11 cellular contexts compared by ENCODE assay signal in the genomic region with DNA sequence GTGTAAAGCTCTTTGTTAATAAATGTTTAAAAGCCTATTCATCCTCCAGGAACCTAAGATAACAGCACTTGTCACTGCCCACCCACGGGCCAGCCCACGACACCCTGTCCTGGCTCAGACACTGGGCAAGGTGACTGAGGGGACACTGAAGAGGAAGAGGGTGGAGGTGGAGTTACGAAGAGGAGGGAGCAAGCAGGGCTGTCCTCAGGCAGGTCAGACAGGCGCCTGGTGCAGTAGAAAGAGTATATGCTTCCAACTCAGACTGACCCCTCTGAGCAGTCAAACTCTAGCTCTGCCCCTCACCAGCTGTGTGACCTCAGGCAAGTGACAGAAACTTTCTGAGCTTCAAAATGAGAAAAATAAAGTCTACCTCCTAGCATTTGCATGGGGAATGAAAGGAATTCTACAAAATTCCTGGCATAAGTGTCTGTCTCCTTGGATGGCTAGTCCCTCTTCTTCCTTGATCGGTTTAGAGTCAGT. TPM values are rescaled to one million over a fixed set of nuclear protein-coding genes. Genes with fewer than 3 reads are reported as not detected.
DNase-seq lines count a peak whose midpoint lies in the region; ATAC-seq and TF ChIP-seq lines count a peak whose summit lies in the region.
"Had no signal": no experiment of that assay in that cellular context is flagged by ENCODE, and none has a peak within 500 bp of the region (broad histone marks: within the 10 kb centered on the region; RNA-seq: fewer than 3 reads in every experiment).

No MANE protein-coding gene starts in this region.

- no peaks in the 10 kb centered on the region for H3K36me3 Mint-ChIP-seq in Calu3 (ENCODE audit: insufficient read depth, unreplicated experiment)
- H3K36me3 Mint-ChIP-seq in brain = no peaks in the 10 kb centered on the region
- peaks cover 10% of the 10 kb centered on the region for H3K36me3 Mint-ChIP-seq in stimulated activated memory B cell treated with anti-CD40 and anti-IgM and Interleukin-4, amounts not matched to agents 10 μg/mL and 1 μg/mL and 100 μg/mL, for 72 hours
- H3K36me3 Mint-ChIP-seq: CD4-positive, alpha-beta memory T cell had no signal

- H3K36me3 ChIP-seq in left ventricle myocardium inferior (no peaks in the 10 kb centered on the region), trophoblast cell (ENCODE audit: control insufficient read depth in 1 of 2, insufficient read depth in 2 of 2, low read length in 2 of 2) (no peaks in the 10 kb centered on the region)

- H3K79me2 ChIP-seq in trophoblast cell (ENCODE audit: control insufficient read depth, insufficient read depth, low read length, poor library complexity) = peaks cover 12% of the 10 kb centered on the region

- H3K9ac ChIP-seq in trophoblast cell (ENCODE audit: low read length) = no peak overlapping the region

- peak; percentile 31 for DNase-seq in Calu3
- DNase-seq in left ventricle myocardium inferior = no peak
- DNase-seq in trophoblast cell = peak in 1 of 2 donors; percentile 69
- DNase-seq in effector CD4-positive, alpha-beta T cell = no peak
- DNase-seq: CD4-positive, alpha-beta memory T cell had no signal

- peak overlapping the region; percentile 65 for H2AK5ac ChIP-seq in trophoblast cell (ENCODE audit: low read length)

- H3K4ac ChIP-seq in trophoblast cell (ENCODE audit: low read depth, low read length) = peak overlapping the region; percentile 20

- H2BK120ac ChIP-seq in trophoblast cell (ENCODE audit: insufficient read depth, low read length, poor library complexity) = peak overlapping the region; percentile 85

- no peaks in the 10 kb centered on the region for H3K9me3 ChIP-seq in left ventricle myocardium inferior (replicated peaks)
- H3K9me3 ChIP-seq in trophoblast cell (ENCODE audit: insufficient read depth, low read depth, low read length) = no peaks in the 10 kb centered on the region

- peak overlapping the region; percentile 92 for H3K18ac ChIP-seq in trophoblast cell (ENCODE audit: low read length)

- H3K4me1 Mint-ChIP-seq in Calu3 (ENCODE audit: low read depth, unreplicated experiment) (peaks cover 26% of the 10 kb centered on the region), brain (peaks cover 57% of the 10 kb centered on the region)
- peaks cover 12% of the 10 kb centered on the region for H3K4me1 Mint-ChIP-seq in stimulated activated memory B cell treated with anti-CD40 and anti-IgM and Interleukin-4, amounts not matched to agents 10 μg/mL and 1 μg/mL and 100 μg/mL, for 72 hours

- intact Hi-C loops in Calu3 (cut with micrococcal nuclease; ENCODE audit: unreplicated experiment) (no loop called here), left ventricle myocardium inferior (cut with micrococcal nuclease) (no loop called here)

- no peak overlapping the region for H3K4me3 Mint-ChIP-seq in Calu3 (ENCODE audit: low read depth, unreplicated experiment)
- peak overlapping the region in 1 of 5 experiments; percentile 18 for H3K4me3 Mint-ChIP-seq in brain
- H3K4me3 Mint-ChIP-seq in stimulated activated memory B cell treated with anti-CD40 and anti-IgM and Interleukin-4, amounts not matched to agents 10 μg/mL and 1 μg/mL and 100 μg/mL, for 72 hours = no peak overlapping the region
- H3K4me3 Mint-ChIP-seq: CD4-positive, alpha-beta memory T cell; IgD-negative memory B cell had no signal

- H3K27me3 Mint-ChIP-seq in Calu3 (ENCODE audit: unreplicated experiment) = no peaks in the 10 kb centered on the region
- H3K27me3 Mint-ChIP-seq in brain = no peaks in the 10 kb centered on the region
- no peaks in the 10 kb centered on the region for H3K27me3 Mint-ChIP-seq in stimulated activated memory B cell treated with anti-CD40 and anti-IgM and Interleukin-4, amounts not matched to agents 10 μg/mL and 1 μg/mL and 100 μg/mL, for 72 hours
- H3K27me3 Mint-ChIP-seq: CD4-positive, alpha-beta memory T cell; IgD-negative memory B cell had no signal

- no peak overlapping the region for H3K23ac ChIP-seq in trophoblast cell (ENCODE audit: low read length)

- H4K8ac ChIP-seq in trophoblast cell (ENCODE audit: low read depth, low read length) = peak overlapping the region; percentile 55

- H3K4me2 ChIP-seq in trophoblast cell (ENCODE audit: low read length) = peak overlapping the region; percentile 5

- H3K4me3 ChIP-seq in left ventricle myocardium inferior (peak overlapping the region; percentile 5), trophoblast cell (ENCODE audit: low read depth, low read length) (no peak overlapping the region)

- peak overlapping the region; percentile 52 for H3K14ac ChIP-seq in trophoblast cell (ENCODE audit: low read length)

- no TSS peak for BruUV-seq in Calu3 (replicated peaks; lab: Mats Ljungman, UMichigan)

- peak overlapping the region; percentile 46 for H2BK12ac ChIP-seq in trophoblast cell (ENCODE audit: low read length)

- H3K9me3 Mint-ChIP-seq in Calu3 (ENCODE audit: low read depth, unreplicated experiment) (no peaks in the 10 kb centered on the region), brain (no peaks in the 10 kb centered on the region)
- no peaks in the 10 kb centered on the region for H3K9me3 Mint-ChIP-seq in stimulated activated memory B cell treated with anti-CD40 and anti-IgM and Interleukin-4, amounts not matched to agents 10 μg/mL and 1 μg/mL and 100 μg/mL, for 72 hours
- H3K9me3 Mint-ChIP-seq: CD4-positive, alpha-beta memory T cell; IgD-negative memory B cell had no signal

- peak overlapping the region; percentile 60 for H2BK5ac ChIP-seq in trophoblast cell (ENCODE audit: low read depth, low read length, poor library complexity)

- WGBS in trophoblast cell (ENCODE audit: extremely low coverage, insufficient coverage, insufficient read length) = no CpG with 5 or more reads among the region's 5 CpGs

- CTCF ChIA-PET in Calu3 (lab: Charles Lee) = interaction anchor here (0.7 to 1.4 kb wide), 2 partner anchors 10 to 16 kb away, joined by 3 to 8 read pairs; no protein-coding TSS in a partner anchor

- H4K91ac ChIP-seq in trophoblast cell (ENCODE audit: low read depth, low read length) = peak overlapping the region; percentile 83

- peak overlapping the region; percentile 4 for H3K27ac Mint-ChIP-seq in Calu3 (ENCODE audit: unreplicated experiment)
- H3K27ac Mint-ChIP-seq in brain = peak overlapping the region in 4 of 5 experiments; percentile 4 to 68 (median 48)
- no peak overlapping the region for H3K27ac Mint-ChIP-seq in stimulated activated memory B cell treated with anti-CD40 and anti-IgM and Interleukin-4, amounts not matched to agents 10 μg/mL and 1 μg/mL and 100 μg/mL, for 72 hours
- H3K27ac Mint-ChIP-seq: CD4-positive, alpha-beta memory T cell; IgD-negative memory B cell had no signal

- H3K4me1 ChIP-seq in left ventricle myocardium inferior = peaks cover 72% of the 10 kb centered on the region
- H3K4me1 ChIP-seq in trophoblast cell (ENCODE audit: control insufficient read depth in 1 of 2, insufficient read depth in 2 of 2, low read length in 2 of 2) = peaks cover 21 to 22% of the 10 kb centered on the region in 2 experiments

- H4K12ac ChIP-seq in trophoblast cell (ENCODE audit: low read depth, low read length) = peak overlapping the region; percentile 11

- H2AFZ ChIP-seq in trophoblast cell (ENCODE audit: insufficient read depth, low read length, poor library complexity) = no peak overlapping the region

- H3K27ac ChIP-seq in left ventricle myocardium inferior (replicated peaks) (peak overlapping the region; percentile 74), trophoblast cell (ENCODE audit: low read depth, low read length) (peak overlapping the region; percentile 83)
- H3K27ac ChIP-seq: VCaP had no signal

- ATAC-seq in HG02973 (IDR thresholded peaks at IDR 0.05; ENCODE audit: unreplicated experiment) (no peak), HG03175 (IDR thresholded peaks at IDR 0.05; ENCODE audit: unreplicated experiment) (no peak)
- ATAC-seq in stimulated activated memory B cell treated with anti-CD40 and anti-IgM and Interleukin-4, amounts not matched to agents 10 μg/mL and 1 μg/mL and 100 μg/mL, for 72 hours = no peak

- peaks cover 37% of the 10 kb centered on the region for H3K79me1 ChIP-seq in trophoblast cell (ENCODE audit: low read length)

- TF ChIP-seq CTCF in Calu3 (IDR thresholded peaks at IDR 0.05; ENCODE audit: unreplicated experiment) (no peak), brain (conservative IDR thresholded peaks at IDR 0.05) (no peak), left ventricle myocardium inferior (IDR thresholded peaks at IDR 0.05; ENCODE audit: borderline replicate concordance) (peak; percentile 23)

- no peaks in the 10 kb centered on the region for H3K27me3 ChIP-seq in left ventricle myocardium inferior (ENCODE audit: low read depth)
- H3K27me3 ChIP-seq in trophoblast cell (ENCODE audit: insufficient read depth, low read length) = no peaks in the 10 kb centered on the region

RNA-seq across cellular contexts. Expression of a gene that starts 22.8 kb away (rescaled TPM):
- total RNA-seq in Calu3 (2022) (12.3 and 13.4 TPM in 2 replicates), left ventricle myocardium inferior (58.0 TPM)
- 29.1 TPM for polyA plus RNA-seq in brain (ENCODE audit: insufficient read depth, low read depth, low replicate concordance)
- 46.2 and 46.6 TPM in 2 replicates for polyA plus RNA-seq in trophoblast cell (2013)
